8 cellular contexts compared by ENCODE assay signal in the genomic region with DNA sequence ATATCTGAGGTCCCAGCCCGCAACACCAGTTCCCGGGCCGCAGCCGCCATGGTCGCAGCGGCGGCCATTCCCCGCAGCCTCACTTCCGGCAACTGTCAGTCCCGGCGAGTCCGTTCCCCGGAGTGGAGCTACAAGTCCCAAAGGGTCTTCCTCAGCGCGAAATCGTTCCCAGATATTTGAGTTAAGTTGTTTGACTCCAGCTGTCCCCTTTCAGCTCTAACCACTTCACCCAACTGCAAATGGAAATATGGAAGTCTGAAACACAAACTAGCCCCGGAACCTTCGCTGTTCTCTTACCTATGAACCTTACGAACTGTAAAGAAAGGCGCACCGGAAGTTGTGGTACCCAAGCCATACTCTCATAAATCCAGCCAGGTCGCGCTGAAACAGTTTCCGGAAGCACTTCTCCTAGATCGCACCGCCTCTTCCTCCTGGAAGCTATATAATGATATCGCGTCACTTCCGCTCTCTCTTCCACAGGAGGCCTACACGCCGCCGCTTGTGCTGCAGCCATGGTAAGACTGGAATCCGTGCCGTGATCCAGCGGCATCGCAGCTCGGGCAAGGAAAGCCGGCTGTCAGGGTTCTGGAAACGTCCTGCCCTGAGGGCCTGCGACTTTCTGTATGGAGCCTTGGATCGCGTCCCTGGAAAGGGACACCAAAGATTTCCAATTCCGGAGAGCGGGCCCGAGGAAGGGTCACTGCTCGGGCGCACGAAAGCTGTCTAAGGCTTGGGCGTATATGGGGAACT. TPM values are rescaled to one million over a fixed set of nuclear protein-coding genes. Genes with fewer than 3 reads are reported as not detected.
DNase-seq lines count a peak whose midpoint lies in the region; ATAC-seq, FAIRE-seq and TF ChIP-seq lines count a peak whose summit lies in the region.

A gene (plus strand): TSS at position 468 of the 750 bp plus-strand sequence. CDS start 45 bp downstream, at position 513.
A gene with protein sequence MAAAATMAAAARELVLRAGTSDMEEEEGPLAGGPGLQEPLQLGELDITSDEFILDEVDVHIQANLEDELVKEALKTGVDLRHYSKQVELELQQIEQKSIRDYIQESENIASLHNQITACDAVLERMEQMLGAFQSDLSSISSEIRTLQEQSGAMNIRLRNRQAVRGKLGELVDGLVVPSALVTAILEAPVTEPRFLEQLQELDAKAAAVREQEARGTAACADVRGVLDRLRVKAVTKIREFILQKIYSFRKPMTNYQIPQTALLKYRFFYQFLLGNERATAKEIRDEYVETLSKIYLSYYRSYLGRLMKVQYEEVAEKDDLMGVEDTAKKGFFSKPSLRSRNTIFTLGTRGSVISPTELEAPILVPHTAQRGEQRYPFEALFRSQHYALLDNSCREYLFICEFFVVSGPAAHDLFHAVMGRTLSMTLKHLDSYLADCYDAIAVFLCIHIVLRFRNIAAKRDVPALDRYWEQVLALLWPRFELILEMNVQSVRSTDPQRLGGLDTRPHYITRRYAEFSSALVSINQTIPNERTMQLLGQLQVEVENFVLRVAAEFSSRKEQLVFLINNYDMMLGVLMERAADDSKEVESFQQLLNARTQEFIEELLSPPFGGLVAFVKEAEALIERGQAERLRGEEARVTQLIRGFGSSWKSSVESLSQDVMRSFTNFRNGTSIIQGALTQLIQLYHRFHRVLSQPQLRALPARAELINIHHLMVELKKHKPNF (minus strand): TSS at position 269 of the 750 bp plus-strand sequence. CDS start 201 bp downstream, at position 68.

- no peaks in the 10 kb centered on the region for H3K27me3 ChIP-seq in mononuclear cell (ENCODE audit: insufficient read depth, low read length)

- H3K4me2 ChIP-seq in OCI-LY7 (ENCODE audit: low read length): peak within 1 kb of the TSS; percentile 93

- peak; percentile 52 for ATAC-seq in GM21526 (IDR thresholded peaks at IDR 0.05; ENCODE audit: low FRiP score, unreplicated experiment)

- intact Hi-C loops in OCI-LY7 (cut with micrococcal nuclease; ENCODE audit: unreplicated experiment): loop anchor here (1.0 to 2.0 kb wide), 2 partner anchors 22 to 71 kb away; a partner anchor contains a TSS

- peaks cover 55% of the 10 kb centered on the region for H3K79me2 ChIP-seq in OCI-LY7 (ENCODE audit: insufficient read depth, low read depth, low read length)

- FAIRE-seq in D721Med (lab: Jason Lieb, UNC): no peak

- TF ChIP-seq CTCF in D721Med (IDR thresholded peaks at IDR 0.05; ENCODE audit: insufficient read depth, missing control alignments): no peak
- TF ChIP-seq CTCF in OCI-LY7 (conservative IDR thresholded peaks at IDR 0.05; ENCODE audit: low read length): no peak; the same call in 1 of the 2 replicates

- peaks cover 44% of the 10 kb centered on the region for H3K4me1 ChIP-seq in OCI-LY7 (ENCODE audit: insufficient read depth, low read length, poor library complexity, severe bottlenecking)
- peaks cover 62% of the 10 kb centered on the region for H3K4me1 ChIP-seq in mononuclear cell (ENCODE audit: insufficient read depth, low read length)

- H2AFZ ChIP-seq in OCI-LY7 (ENCODE audit: low read length): peak within 1 kb of the TSS; percentile 88

- no TSS peak for BruUV-seq in OCI-LY7 (replicated peaks; lab: Mats Ljungman, UMichigan)

- H3K9me2 ChIP-seq in OCI-LY7 (ENCODE audit: insufficient read depth, low read length): no peaks in the 10 kb centered on the region

- peak within 1 kb of the TSS; percentile 93 for H3K27ac ChIP-seq in OCI-LY7 (ENCODE audit: low read depth, low read length, poor library complexity, severe bottlenecking)

- POLR2A ChIA-PET in OCI-LY7 (lab: Charles Lee): interaction anchor here (0.5 to 2.5 kb wide), 19 partner anchors 9 to 1046 kb away, joined by 3 to 19 read pairs (median 4); a partner anchor contains a TSS

- CTCF ChIA-PET in OCI-LY7 (lab: Charles Lee; ENCODE audit: unreplicated experiment): no interaction called here

- H3K4me3 ChIP-seq in OCI-LY7 (ENCODE audit: low read depth, low read length, poor library complexity, severe bottlenecking) (peak within 1 kb of the TSS; percentile 97), mononuclear cell (ENCODE audit: low read length) (peak within 1 kb of the TSS; percentile 78)

- peaks cover 31% of the 10 kb centered on the region for H4K20me1 ChIP-seq in OCI-LY7 (ENCODE audit: insufficient read depth, low read length)

- H3K9me3 ChIP-seq in OCI-LY7 (ENCODE audit: low read length) (no peaks in the 10 kb centered on the region), mononuclear cell (ENCODE audit: low read depth, low read length) (no peaks in the 10 kb centered on the region)

- DNase-seq in D721Med (ENCODE audit: insufficient read length, low spot score) (peak; percentile 71), HuH-7.5 (ENCODE audit: low spot score) (peak; percentile 75), OCI-LY7 (ENCODE audit: low spot score) (peak; percentile 99), activated T-cell treated with anti-CD3 and anti-CD28 coated beads for 1 hour (ENCODE audit: low read depth) (peak; percentile 79), epidermal melanocyte (ENCODE audit: insufficient read length, low spot score) (peak; percentile 90)
- peak; percentile 72 to 83 for DNase-seq in stimulated activated CD8-positive, alpha-beta memory T cell treated with anti-CD3 and anti-CD28 coated beads, Interleukin-4, amount 100 ng/mL, for 1 hour (ENCODE audit: low read depth in 2 of 2, low spot score in 1 of 2)

- peaks cover 78% of the 10 kb centered on the region for H3K36me3 ChIP-seq in OCI-LY7 (ENCODE audit: insufficient read depth, low read length)

RNA-seq across cellular contexts. Expression of the first gene that starts in this region (rescaled TPM):
- total RNA-seq in OCI-LY7 (2014; rRNA removed; shearing (Covaris generic)): 7,191 and 8,620 TPM in 2 replicates
- total RNA-seq in OCI-LY7 (2022) (4,034 and 4,317 TPM in 2 replicates), mononuclear cell (4,638 TPM)

RNA-seq across cellular contexts. Expression of the second gene that starts in this region (rescaled TPM):
- total RNA-seq in OCI-LY7 (2014; rRNA removed; shearing (Covaris generic)): 50.4 and 53.5 TPM in 2 replicates
- total RNA-seq in OCI-LY7 (2022) (73.5 and 80.3 TPM in 2 replicates), mononuclear cell (27.8 TPM)

Comparison
In these comparisons a context has a peak if more than half of its experiments do, and no peak if none do; other contexts are left out.
1. Peak in every context shown above with its lines: DNase-seq, ATAC-seq, H3K4me3 ChIP-seq and H3K27ac ChIP-seq.